In genomic region chr1:108957888-108958287, GRCh38 we compare ENCODE assay signal across 21 cellular contexts. TPM values are rescaled to one million over a fixed set of nuclear protein-coding genes. Genes with fewer than 3 reads are reported as not detected.
DNase-seq lines count a peak whose midpoint lies in the region; ATAC-seq and TF ChIP-seq lines count a peak whose summit lies in the region.
"Had no signal": no experiment of that assay in that cellular context is flagged by ENCODE, and none has a peak within 500 bp of the region (broad histone marks: within the 10 kb centered on the region; RNA-seq: fewer than 3 reads in every experiment).

No MANE protein-coding gene starts in this region.

- no peaks in the 10 kb centered on the region for H3K27me3 Mint-ChIP-seq in CD4-positive, CD25-positive, alpha-beta regulatory T cell
- H3K27me3 Mint-ChIP-seq in T-helper 17 cell (no peaks in the 10 kb centered on the region), glutamatergic neuron (ENCODE audit: unreplicated experiment) (no peaks in the 10 kb centered on the region), nephron progenitor cell (ENCODE audit: low read depth, poor library complexity) (peaks cover 4% of the 10 kb centered on the region)

- peaks cover 32% of the 10 kb centered on the region for H3K4me1 ChIP-seq in CD4-positive, CD25-positive, alpha-beta regulatory T cell (ENCODE audit: control insufficient read depth, insufficient read depth, low read length, poor library complexity, severe bottlenecking)

- H3K4me3 Mint-ChIP-seq in CD4-positive, CD25-positive, alpha-beta regulatory T cell = peak overlapping the region in 3 of 4 donors; percentile 45 to 79 (median 76)
- H3K4me3 Mint-ChIP-seq in T-helper 17 cell (peak overlapping the region; percentile 57), glutamatergic neuron (ENCODE audit: unreplicated experiment) (no peak overlapping the region), nephron progenitor cell (no peak overlapping the region)

- H3K4me1 Mint-ChIP-seq in CD4-positive, CD25-positive, alpha-beta regulatory T cell = peaks cover 28 to 80% (median 58%) of the 10 kb centered on the region in 4 donors
- peaks cover 45% of the 10 kb centered on the region for H3K4me1 Mint-ChIP-seq in T-helper 17 cell
- peaks cover 9% of the 10 kb centered on the region for H3K4me1 Mint-ChIP-seq in glutamatergic neuron (ENCODE audit: low read depth, unreplicated experiment)
- peaks cover 22% of the 10 kb centered on the region for H3K4me1 Mint-ChIP-seq in nephron progenitor cell

- H3K27ac ChIP-seq in CD4-positive, CD25-positive, alpha-beta regulatory T cell (ENCODE audit: insufficient read depth, low read length, poor library complexity, severe bottlenecking) = no peak overlapping the region
- H3K27ac ChIP-seq: HL-60, SK-N-MC had no signal

- H3K9me3 Mint-ChIP-seq in CD4-positive, CD25-positive, alpha-beta regulatory T cell = peaks cover 0 to 3% (median 0%) of the 10 kb centered on the region in 7 donors
- H3K9me3 Mint-ChIP-seq in glutamatergic neuron (ENCODE audit: unreplicated experiment) (peaks cover 4% of the 10 kb centered on the region), nephron progenitor cell (no peaks in the 10 kb centered on the region)

- H3K9me3 ChIP-seq in CD4-positive, CD25-positive, alpha-beta regulatory T cell (ENCODE audit: control insufficient read depth in 2 of 2, low read length in 2 of 2) = no peaks in the 10 kb centered on the region
- no peaks in the 10 kb centered on the region for H3K9me3 ChIP-seq in T-helper 17 cell (ENCODE audit: control insufficient read depth, low read length, poor library complexity, severe bottlenecking)

- H3K27me3 ChIP-seq in CD4-positive, CD25-positive, alpha-beta regulatory T cell (ENCODE audit: control insufficient read depth, insufficient read depth, low read length) = no peaks in the 10 kb centered on the region

- no peak for ATAC-seq in CD4-positive, CD25-positive, alpha-beta regulatory T cell (ENCODE audit: low read depth in 2 of 2)
- no peak for ATAC-seq in T-helper 17 cell
- ATAC-seq: HCT116 had no signal

- peaks cover 47% of the 10 kb centered on the region for H3K36me3 Mint-ChIP-seq in CD4-positive, CD25-positive, alpha-beta regulatory T cell
- peaks cover 17% of the 10 kb centered on the region for H3K36me3 Mint-ChIP-seq in T-helper 17 cell (ENCODE audit: low read depth)
- H3K36me3 Mint-ChIP-seq in glutamatergic neuron (ENCODE audit: unreplicated experiment) = no peaks in the 10 kb centered on the region
- H3K36me3 Mint-ChIP-seq in nephron progenitor cell (ENCODE audit: low read depth) = peaks cover 70% of the 10 kb centered on the region

- H3K27ac Mint-ChIP-seq in CD4-positive, CD25-positive, alpha-beta regulatory T cell = peak overlapping the region in 1 of 3 donors; percentile 92
- H3K27ac Mint-ChIP-seq in T-helper 17 cell (peak overlapping the region; percentile 84), glutamatergic neuron (ENCODE audit: unreplicated experiment) (peak overlapping the region; percentile 40), nephron progenitor cell (peak overlapping the region; percentile 4)

- in situ Hi-C loops in GM13977 (cut with MboI; ENCODE audit: low pct_unique_long_range_greater_than_20kb, low sequenced_read_pairs, unreplicated experiment) = no loop called here

- H3K4me3 ChIP-seq in CD4-positive, CD25-positive, alpha-beta regulatory T cell (ENCODE audit: low read depth, low read length) = no peak overlapping the region
- H3K4me3 ChIP-seq: SK-N-MC had no signal

- TF ChIP-seq CTCF in glutamatergic neuron (IDR thresholded peaks at IDR 0.05; ENCODE audit: partially characterized antibody, unreplicated experiment) (no peak), nephron progenitor cell (IDR thresholded peaks at IDR 0.05) (no peak), GM13977 (IDR thresholded peaks at IDR 0.05; ENCODE audit: extremely low read depth, insufficient read depth, missing control alignments) (no peak)

- no peak for DNase-seq in CD4-positive, CD25-positive, alpha-beta regulatory T cell
- no peak for DNase-seq in T-helper 17 cell
- DNase-seq in glutamatergic neuron = no peak
- no peak for DNase-seq in nephron progenitor cell
- DNase-seq in GM13977 (ENCODE audit: low spot score) = no peak
- no peak for DNase-seq in GM03348 (ENCODE audit: low spot score)
- no peak for DNase-seq in NCI-H446 (lab: John Stamatoyannopoulos, UW)
- DNase-seq: C1 segment of cervical spinal cord, Calu3, DMS153, Kasumi-1, NCI-H1092 treated with DMSO at 0.1 percent for 48 hours, NCI-H1436, NCI-H187, NCI-H2107, NCI-H524 treated with DMSO at 0.1 percent for 48 hours, NCI-H774, SIG-M5 had no signal

- peaks cover 8% of the 10 kb centered on the region for H3K36me3 ChIP-seq in CD4-positive, CD25-positive, alpha-beta regulatory T cell (ENCODE audit: control insufficient read depth, insufficient read depth, low read length)

RNA-seq across cellular contexts. Expression of gene CLCC1, which starts 5.4 kb away (rescaled TPM):
- 19.7 TPM for total RNA-seq in CD4-positive, CD25-positive, alpha-beta regulatory T cell
- polyA plus RNA-seq in CD4-positive, CD25-positive, alpha-beta regulatory T cell = 10 to 100 TPM; 12.3 to 15.4 (median 13.4) TPM
- total RNA-seq in T-helper 17 cell = 10 to 100 TPM; 15.1 to 15.5 TPM
- 26.4 TPM for total RNA-seq in glutamatergic neuron (ENCODE audit: unreplicated experiment)

Comparison
In these comparisons a context has a peak if more than half of its experiments do, and no peak if none do; other contexts are left out.
1. H3K4me3 Mint-ChIP-seq: peak in CD4-positive, CD25-positive, alpha-beta regulatory T cell (3 of 4) and T-helper 17 cell (single experiment); none in glutamatergic neuron (single experiment) and nephron progenitor cell (single experiment).